Comparison of ENCODE assay signal across 9 cellular contexts in the genomic region with DNA sequence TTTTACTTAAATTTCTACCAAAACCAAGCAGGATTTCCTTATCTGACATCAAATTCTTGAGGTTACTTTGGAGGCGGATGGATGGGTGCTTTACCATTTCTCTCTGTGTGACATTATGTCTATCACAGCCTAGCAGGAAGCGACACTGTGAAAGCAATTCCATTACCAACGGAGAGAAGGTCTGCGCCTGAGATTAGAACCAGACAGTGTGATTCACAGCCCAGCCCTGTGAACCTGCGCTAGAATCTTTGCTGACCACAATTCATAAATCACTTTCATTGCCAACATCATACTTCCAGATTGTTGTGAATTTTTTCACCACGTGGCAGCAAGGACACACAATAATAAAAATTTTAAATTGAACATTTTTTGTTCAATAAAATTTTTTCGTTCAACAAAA.
DNase-seq lines count a peak whose midpoint lies in the region; ATAC-seq and TF ChIP-seq lines count a peak whose summit lies in the region.
"Had no signal": no experiment of that assay in that cellular context is flagged by ENCODE, and none has a peak within 500 bp of the region (broad histone marks: within the 10 kb centered on the region; RNA-seq: fewer than 3 reads in every experiment).

No MANE protein-coding gene starts in this region.

- no peak for TF ChIP-seq CTCF in HFF-Myc (IDR thresholded peaks at IDR 0.05; ENCODE audit: low read depth, low read length, missing control alignments)
- TF ChIP-seq CTCF in endodermal cell (conservative IDR thresholded peaks at IDR 0.05): no peak

- H3K27me3 Mint-ChIP-seq in activated CD4-positive, alpha-beta memory T cell treated with anti-CD3 and anti-CD28 coated beads for 36 hours: peaks cover 13% of the 10 kb centered on the region
- H3K27me3 Mint-ChIP-seq in endodermal cell (ENCODE audit: insufficient read depth): no peaks in the 10 kb centered on the region

- H3K27ac ChIP-seq in endodermal cell (ENCODE audit: low read depth, low read length): peak overlapping the region; percentile 22

- no peaks in the 10 kb centered on the region for H3K36me3 ChIP-seq in endodermal cell (ENCODE audit: control insufficient read depth, insufficient read depth, low read length)

- H3K4me1 ChIP-seq in endodermal cell (ENCODE audit: control insufficient read depth, insufficient read depth, low read length): peaks cover 3% of the 10 kb centered on the region

- no peaks in the 10 kb centered on the region for H3K27me3 ChIP-seq in endodermal cell (ENCODE audit: control insufficient read depth, insufficient read depth, low read length, poor library complexity, severe bottlenecking)

- H3K27ac Mint-ChIP-seq in activated CD4-positive, alpha-beta memory T cell treated with anti-CD3 and anti-CD28 coated beads for 36 hours: peak overlapping the region; percentile 63
- no peak overlapping the region for H3K27ac Mint-ChIP-seq in endodermal cell

- H3K4me3 ChIP-seq in HFF-Myc (replicated peaks; ENCODE audit: low read depth, low read length) (no peak overlapping the region), endodermal cell (ENCODE audit: low read length) (no peak overlapping the region)

- POLR2A ChIA-PET in activated CD4-positive, alpha-beta memory T cell treated with anti-CD3 and anti-CD28 coated beads for 36 hours (lab: Charles Lee): interaction anchor here (0.7 to 1.4 kb wide), 8 partner anchors 19 to 227 kb away, joined by 3 to 8 read pairs (median 4); a partner anchor contains a TSS

- H3K9me3 ChIP-seq in endodermal cell (ENCODE audit: control insufficient read depth, low read length): peaks cover 41% of the 10 kb centered on the region

- H3K4me1 Mint-ChIP-seq in activated CD4-positive, alpha-beta memory T cell treated with anti-CD3 and anti-CD28 coated beads for 36 hours (ENCODE audit: low read depth): peaks cover 46% of the 10 kb centered on the region
- H3K4me1 Mint-ChIP-seq in endodermal cell: peaks cover 24% of the 10 kb centered on the region

- H3K9ac ChIP-seq in endodermal cell (ENCODE audit: extremely low read depth, low read length, poor library complexity, severe bottlenecking): no peak overlapping the region

- H3K9me3 Mint-ChIP-seq in activated CD4-positive, alpha-beta memory T cell treated with anti-CD3 and anti-CD28 coated beads for 36 hours: no peaks in the 10 kb centered on the region
- H3K9me3 Mint-ChIP-seq in endodermal cell: peaks cover 27% of the 10 kb centered on the region

- DNase-seq in HFF-Myc (ENCODE audit: extremely low read depth, low read depth): peak; percentile 86
- peak; percentile 73 for DNase-seq in activated CD4-positive, alpha-beta memory T cell treated with anti-CD3 and anti-CD28 coated beads for 36 hours
- peak; percentile 29 for DNase-seq in endodermal cell
- DNase-seq in stimulated activated CD4-positive, alpha-beta T cell treated with anti-CD3 and anti-CD28 coated beads, Interleukin-15, amount 100 ng/mL, for 24 hours: peak; percentile 74
- no peak for DNase-seq in SIG-M5 treated with dmso at 0.1 percent for 504 hours (lab: John Stamatoyannopoulos, UW; ENCODE audit: unreplicated experiment)

- ATAC-seq in GM21825 (IDR thresholded peaks at IDR 0.05; ENCODE audit: unreplicated experiment): no peak
- ATAC-seq in GM19324 (IDR thresholded peaks at IDR 0.05; ENCODE audit: low FRiP score, unreplicated experiment): no peak
- ATAC-seq in GM21529 (IDR thresholded peaks at IDR 0.05; ENCODE audit: unreplicated experiment): no peak
- ATAC-seq: HCT116 had no signal

- CTCF ChIA-PET in activated CD4-positive, alpha-beta memory T cell treated with anti-CD3 and anti-CD28 coated beads for 36 hours (lab: Charles Lee): interaction anchor here (1.4 kb wide), 1 partner anchor 22 kb away, joined by 10 read pairs; no protein-coding TSS in a partner anchor

- WGBS in endodermal cell (ENCODE audit: insufficient coverage in 1 of 2, insufficient read length in 1 of 2), 2 experiments: 62 to 64% methylated on average over 4 to 7 of the region's 7 CpGs

- peaks cover 1% of the 10 kb centered on the region for H3K36me3 Mint-ChIP-seq in activated CD4-positive, alpha-beta memory T cell treated with anti-CD3 and anti-CD28 coated beads for 36 hours
- no peaks in the 10 kb centered on the region for H3K36me3 Mint-ChIP-seq in endodermal cell (ENCODE audit: low read depth)

- intact Hi-C loops in activated CD4-positive, alpha-beta memory T cell treated with anti-CD3 and anti-CD28 coated beads for 36 hours (cut with micrococcal nuclease): loop anchor here (1.0 to 5.0 kb wide), 5 partner anchors 36 to 509 kb away; no protein-coding TSS in a partner anchor

- H3K4me3 Mint-ChIP-seq in activated CD4-positive, alpha-beta memory T cell treated with anti-CD3 and anti-CD28 coated beads for 36 hours: no peak overlapping the region
- H3K4me3 Mint-ChIP-seq in endodermal cell: no peak overlapping the region
